ENCODE assay signal across 18 cellular contexts in genomic region chr12:14833952-14834351, GRCh38. TPM values are rescaled to one million over a fixed set of nuclear protein-coding genes. Genes with fewer than 3 reads are reported as not detected.
DNase-seq lines count a peak whose midpoint lies in the region; TF ChIP-seq lines count a peak whose summit lies in the region.
"Had no signal": no experiment of that assay in that cellular context is flagged by ENCODE, and none has a peak within 500 bp of the region (broad histone marks: within the 10 kb centered on the region; RNA-seq: fewer than 3 reads in every experiment).

No MANE protein-coding gene starts in this region.

- DNase-seq in left ventricle myocardium inferior (no peak), cardiac septum (ENCODE audit: low spot score) (no peak), fibroblast of lung (ENCODE audit: low read depth in 2 of 2) (peak; percentile 31 to 64), middle frontal gyrus (ENCODE audit: extremely low spot score, low spot score) (no peak), NCI-H2227 (lab: John Stamatoyannopoulos, UW; ENCODE audit: unreplicated experiment) (no peak)
- DNase-seq in effector memory CD4-positive, alpha-beta T cell, result no peak
- DNase-seq: ACHN; activated CD4-positive, CD25-positive, alpha-beta regulatory T cell; activated naive CD4-positive, alpha-beta T cell treated with Interleukin-2 at 50 U/mL for 16 hours; CD8-positive, alpha-beta memory T cell; NCI-H2107; NCI-H774; Peyer's patch; stimulated activated CD4-positive, alpha-beta T cell treated with anti-CD3 and anti-CD28 coated beads, Interleukin-2, amount 100 ng/mL, for 48 hours; thyroid gland had no signal

- H3K27me3 ChIP-seq in left ventricle myocardium inferior (ENCODE audit: low read depth) (no peaks in the 10 kb centered on the region), fibroblast of lung (ENCODE audit: control insufficient read depth, insufficient read depth, low read length) (no peaks in the 10 kb centered on the region)
- no peaks in the 10 kb centered on the region for H3K27me3 ChIP-seq in effector memory CD4-positive, alpha-beta T cell (replicated peaks; ENCODE audit: control insufficient read depth, insufficient read depth, low read length, poor library complexity, severe bottlenecking)
- H3K27me3 ChIP-seq: Peyer's patch, thyroid gland had no signal

- no peak overlapping the region for H3K9ac ChIP-seq in fibroblast of lung (ENCODE audit: insufficient read depth, low read length)

- H3K79me2 ChIP-seq in fibroblast of lung (ENCODE audit: control insufficient read depth, insufficient read depth, low read length), result no peaks in the 10 kb centered on the region

- no peak for TF ChIP-seq CTCF in left ventricle myocardium inferior (IDR thresholded peaks at IDR 0.05; ENCODE audit: borderline replicate concordance)
- TF ChIP-seq CTCF in fibroblast of lung (conservative IDR thresholded peaks at IDR 0.05 in 1 of 2, IDR thresholded peaks at IDR 0.05 in 1 of 2; ENCODE audit: low read depth in 1 of 2, low read length in 2 of 2), result no peak

- intact Hi-C loops in left ventricle myocardium inferior (cut with micrococcal nuclease) (no loop called here), cardiac septum (cut with DNase I) (no loop called here)

- H3K36me3 ChIP-seq in left ventricle myocardium inferior (no peaks in the 10 kb centered on the region), fibroblast of lung (ENCODE audit: control insufficient read depth, insufficient read depth, low read length) (no peaks in the 10 kb centered on the region)
- H3K36me3 ChIP-seq in effector memory CD4-positive, alpha-beta T cell (ENCODE audit: control insufficient read depth, insufficient read depth, low read length), result no peaks in the 10 kb centered on the region
- H3K36me3 ChIP-seq: HAP-1, Peyer's patch, thyroid gland had no signal

- peaks cover 26% of the 10 kb centered on the region for H3K4me1 ChIP-seq in left ventricle myocardium inferior
- peaks cover 12% of the 10 kb centered on the region for H3K4me1 ChIP-seq in fibroblast of lung (ENCODE audit: control insufficient read depth, extremely low read depth, insufficient read depth, low read length)
- no peaks in the 10 kb centered on the region for H3K4me1 ChIP-seq in effector memory CD4-positive, alpha-beta T cell (ENCODE audit: control insufficient read depth, insufficient read depth, low read length, poor library complexity, severe bottlenecking)
- H3K4me1 ChIP-seq: HAP-1, Peyer's patch, thyroid gland had no signal

- no peaks in the 10 kb centered on the region for H4K20me1 ChIP-seq in fibroblast of lung (ENCODE audit: control insufficient read depth, extremely low read depth, insufficient read depth, low read length)

- H2AFZ ChIP-seq in fibroblast of lung (ENCODE audit: low read length), result no peak overlapping the region

- H3K9me3 ChIP-seq in left ventricle myocardium inferior (replicated peaks), result no peaks in the 10 kb centered on the region
- H3K9me3 ChIP-seq in fibroblast of lung (ENCODE audit: control insufficient read depth, insufficient read depth, low read depth, low read length), result no peaks in the 10 kb centered on the region
- no peaks in the 10 kb centered on the region for H3K9me3 ChIP-seq in effector memory CD4-positive, alpha-beta T cell (ENCODE audit: control insufficient read depth, low read length)
- H3K9me3 ChIP-seq: HAP-1, Peyer's patch, thyroid gland had no signal

- H3K4me2 ChIP-seq in fibroblast of lung (ENCODE audit: extremely low read depth, insufficient read depth, low read length), result peak overlapping the region; percentile 3

- no peak overlapping the region for H3K4me3 ChIP-seq in left ventricle myocardium inferior
- H3K4me3 ChIP-seq in fibroblast of lung (replicated peaks in 1 of 4; ENCODE audit: control extremely low read depth in 1 of 4, insufficient read depth in 1 of 4, low read depth in 3 of 4, low read length in 4 of 4), result no peak overlapping the region
- no peak overlapping the region for H3K4me3 ChIP-seq in effector memory CD4-positive, alpha-beta T cell (ENCODE audit: insufficient read depth, low read depth, low read length, poor library complexity, severe bottlenecking)
- H3K4me3 ChIP-seq: HAP-1, Peyer's patch, thyroid gland had no signal

- H3K27ac ChIP-seq in left ventricle myocardium inferior (replicated peaks), result peak overlapping the region; percentile 55
- no peak overlapping the region for H3K27ac ChIP-seq in fibroblast of lung (ENCODE audit: insufficient read depth, low read length)
- no peak overlapping the region for H3K27ac ChIP-seq in effector memory CD4-positive, alpha-beta T cell (ENCODE audit: insufficient read depth, low read length, poor library complexity, severe bottlenecking)
- H3K27ac ChIP-seq: Peyer's patch, thyroid gland had no signal

RNA-seq across cellular contexts. Expression of gene ART4, which starts 9.4 kb away (rescaled TPM):
- total RNA-seq in left ventricle myocardium inferior, result 5.0 TPM
- total RNA-seq in cardiac septum, result 1.9 TPM
- not detected in 2 replicates for total RNA-seq in fibroblast of lung
- polyA plus RNA-seq in fibroblast of lung, result not detected in 2 replicates
- polyA plus RNA-seq in fibroblast of lung (2012), result not detected in 2 replicates
- not detected in 2 replicates for polyA minus RNA-seq in fibroblast of lung (ENCODE audit: low replicate concordance)
- total RNA-seq: CD8-positive, alpha-beta memory T cell; G401; neural crest cell had no signal
- polyA plus RNA-seq: CD8-positive, alpha-beta memory T cell had no signal

RNA-seq across cellular contexts. Expression of gene SMCO3, which starts 20.0 kb away (rescaled TPM):
- total RNA-seq in left ventricle myocardium inferior, result 0.14 TPM
- not detected for total RNA-seq in cardiac septum
- 0.17 TPM in 1 of 2 replicates, not detected in the other for total RNA-seq in fibroblast of lung
- polyA plus RNA-seq in fibroblast of lung, result 0.16 TPM in 1 of 2 replicates, not detected in the other
- 0.05 and 0.08 TPM in 2 replicates for polyA plus RNA-seq in fibroblast of lung (2012)
- not detected in 2 replicates for polyA minus RNA-seq in fibroblast of lung (ENCODE audit: low replicate concordance)
- total RNA-seq: CD8-positive, alpha-beta memory T cell; G401; neural crest cell; Peyer's patch had no signal
- polyA plus RNA-seq: CD8-positive, alpha-beta memory T cell had no signal

RNA-seq across cellular contexts. Expression of gene C12orf60, which starts 30.5 kb away (rescaled TPM):
- total RNA-seq in left ventricle myocardium inferior (1.9 TPM), cardiac septum (2.5 TPM), fibroblast of lung (1.0 and 1.5 TPM in 2 replicates)
- polyA plus RNA-seq in fibroblast of lung, result 1.1 TPM in 2 replicates
- polyA plus RNA-seq in fibroblast of lung (2012), result 0.68 TPM in 2 replicates
- polyA minus RNA-seq in fibroblast of lung (ENCODE audit: low replicate concordance), result not detected in 2 replicates

RNA-seq across cellular contexts. Expression of gene WBP11, which starts 30.7 kb away (rescaled TPM):
- total RNA-seq in left ventricle myocardium inferior, result 49.7 TPM
- 51.7 TPM for total RNA-seq in cardiac septum
- total RNA-seq in fibroblast of lung, result 8.0 and 10.6 TPM in 2 replicates
- polyA plus RNA-seq in fibroblast of lung, result 17.5 and 27.4 TPM in 2 replicates
- 31.4 and 34.6 TPM in 2 replicates for polyA plus RNA-seq in fibroblast of lung (2012)
- 11.8 and 19.6 TPM in 2 replicates for polyA minus RNA-seq in fibroblast of lung (ENCODE audit: low replicate concordance)

RNA-seq across cellular contexts. Expression of gene MGP, which starts 51.7 kb away (rescaled TPM):
- total RNA-seq in left ventricle myocardium inferior (497 TPM), cardiac septum (677 TPM), fibroblast of lung (2.0 and 38.0 TPM in 2 replicates)
- 9.5 and 15.9 TPM in 2 replicates for polyA plus RNA-seq in fibroblast of lung
- polyA plus RNA-seq in fibroblast of lung (2012), result 10.6 and 21.1 TPM in 2 replicates
- polyA minus RNA-seq in fibroblast of lung (ENCODE audit: low replicate concordance), result 0.41 and 2.9 TPM in 2 replicates
- total RNA-seq: CD8-positive, alpha-beta memory T cell; G401; neural crest cell had no signal
- polyA plus RNA-seq: CD8-positive, alpha-beta memory T cell had no signal

Comparison
In these comparisons a context has a peak if more than half of its experiments do, and no peak if none do; other contexts are left out.
1. DNase-seq: peak in fibroblast of lung (2 of 2); none in left ventricle myocardium inferior (single experiment), cardiac septum (single experiment), middle frontal gyrus (single experiment), effector memory CD4-positive, alpha-beta T cell (0 of 3) and NCI-H2227 (single experiment).